8 cellular contexts compared by ENCODE assay signal in the genomic region with DNA sequence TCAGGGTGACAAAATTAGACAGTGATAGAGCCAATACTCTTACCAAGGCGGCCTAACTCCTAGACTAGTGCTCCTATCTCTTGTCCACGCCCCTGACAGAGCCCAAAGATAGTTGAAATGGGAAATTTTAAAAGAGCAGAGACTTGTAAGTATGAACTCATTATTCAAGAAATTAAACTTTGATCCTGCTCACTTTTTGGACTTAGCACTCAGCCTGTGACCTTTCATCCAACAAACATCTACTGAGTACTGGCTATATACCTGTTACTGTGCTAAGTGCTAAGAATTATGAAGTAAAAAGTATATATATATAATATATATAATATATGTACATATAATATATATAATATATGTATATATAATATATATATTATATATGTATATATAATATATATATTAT. TPM values are rescaled to one million over a fixed set of nuclear protein-coding genes. Genes with fewer than 3 reads are reported as not detected.
DNase-seq lines count a peak whose midpoint lies in the region; ATAC-seq, FAIRE-seq and TF ChIP-seq lines count a peak whose summit lies in the region.

No MANE protein-coding gene starts in this region.

- no peaks in the 10 kb centered on the region for H3K27me3 ChIP-seq in right atrium auricular region
- H3K27me3 ChIP-seq in mesendoderm (ENCODE audit: insufficient read depth, low read length, poor library complexity) = no peaks in the 10 kb centered on the region

- no peak overlapping the region for H4K5ac ChIP-seq in mesendoderm (ENCODE audit: low read length)

- intact Hi-C loops in left cardiac atrium (cut with DNase I) = no loop called here

- DNase-seq in right atrium auricular region (ENCODE audit: low spot score) (no peak), left cardiac atrium (no peak), mesendoderm (no peak), HTR-8/SVneo (ENCODE audit: insufficient read length, low spot score) (no peak), hepatic stellate cell (ENCODE audit: low spot score) (no peak), T1000 (lab: John Stamatoyannopoulos, UW) (no peak)

- H3K27me3 Mint-ChIP-seq in activated naive CD8-positive, alpha-beta T cell = no peaks in the 10 kb centered on the region

- H3K79me2 ChIP-seq in mesendoderm (ENCODE audit: control insufficient read depth, insufficient read depth, low read length) = peaks cover 6% of the 10 kb centered on the region

- H3K9me3 ChIP-seq in right atrium auricular region = no peaks in the 10 kb centered on the region

- H3K4me3 ChIP-seq in right atrium auricular region (peak overlapping the region in 1 of 2 donors; percentile 98), mesendoderm (ENCODE audit: low read length) (no peak overlapping the region)

- no peak overlapping the region for H3K23ac ChIP-seq in mesendoderm (ENCODE audit: low read length)

- H3K4me1 Mint-ChIP-seq in activated naive CD8-positive, alpha-beta T cell (ENCODE audit: low read depth) = peaks cover 35% of the 10 kb centered on the region

- no CpG with 5 or more reads among the region's 2 CpGs for WGBS in mesendoderm (ENCODE audit: extremely low coverage, insufficient coverage, low lambda C conversion rate)

- H3K4ac ChIP-seq in mesendoderm (ENCODE audit: low read depth, low read length) = no peak overlapping the region

- H3K4me1 ChIP-seq in right atrium auricular region = peaks cover 0 to 29% of the 10 kb centered on the region in 2 donors
- H3K4me1 ChIP-seq in mesendoderm (ENCODE audit: control insufficient read depth, low read depth, low read length) = peaks cover 4% of the 10 kb centered on the region

- H3K18ac ChIP-seq in mesendoderm (ENCODE audit: low read length) = no peak overlapping the region

- no peak overlapping the region for H2BK120ac ChIP-seq in mesendoderm (ENCODE audit: low read depth, low read length)

- peak overlapping the region; percentile 34 for H3K56ac ChIP-seq in mesendoderm (ENCODE audit: low read length)

- H4K8ac ChIP-seq in mesendoderm (ENCODE audit: low read depth, low read length) = no peak overlapping the region

- H3K36me3 Mint-ChIP-seq in activated naive CD8-positive, alpha-beta T cell = peaks cover 4% of the 10 kb centered on the region

- H3K9ac ChIP-seq in mesendoderm (ENCODE audit: low read length) = no peak overlapping the region

- H2BK5ac ChIP-seq in mesendoderm (ENCODE audit: low read length) = no peak overlapping the region

- H3K9me3 Mint-ChIP-seq in activated naive CD8-positive, alpha-beta T cell (ENCODE audit: low read depth) = no peaks in the 10 kb centered on the region

- ATAC-seq in left cardiac atrium (no peak), HG03108 (IDR thresholded peaks at IDR 0.05; ENCODE audit: unreplicated experiment) (no peak)

- H3K4me2 ChIP-seq in mesendoderm (ENCODE audit: low read length) = no peak overlapping the region

- H3K79me1 ChIP-seq in mesendoderm (ENCODE audit: low read length) = peaks cover 7% of the 10 kb centered on the region

- H3K27ac ChIP-seq in right atrium auricular region = peak overlapping the region; percentile 88 to 93
- H3K27ac ChIP-seq in mesendoderm (ENCODE audit: low read depth, low read length) = no peak overlapping the region

- FAIRE-seq in HTR-8/SVneo (lab: Jason Lieb, UNC) = no peak

- no peak for TF ChIP-seq CTCF in right atrium auricular region (IDR thresholded peaks at IDR 0.05)

- H3K36me3 ChIP-seq in right atrium auricular region (peaks cover 13% of the 10 kb centered on the region), mesendoderm (ENCODE audit: control insufficient read depth, insufficient read depth, low read length) (no peaks in the 10 kb centered on the region)

- peak overlapping the region; percentile 98 for H3K4me3 Mint-ChIP-seq in activated naive CD8-positive, alpha-beta T cell

- H3K27ac Mint-ChIP-seq in activated naive CD8-positive, alpha-beta T cell = peak overlapping the region; percentile 93

- H2BK15ac ChIP-seq in mesendoderm (replicated peaks; ENCODE audit: low read depth) = no peak overlapping the region

- no peak overlapping the region for H2AK5ac ChIP-seq in mesendoderm (ENCODE audit: low read length)

RNA-seq across cellular contexts. Expression of a gene that starts 1.2 kb away (rescaled TPM):
- total RNA-seq in right atrium auricular region (10 to 100 TPM in 1 of 2 donors, 1 to 10 TPM in 1; 7.8 to 10.1 TPM), left cardiac atrium (1 to 10 TPM; 7.9 to 9.3 TPM)
- 2.6 TPM for polyA plus RNA-seq in mesendoderm (2013, experiment 1 of 2)
- polyA plus RNA-seq in mesendoderm (2013, experiment 2 of 2) = 2.6 TPM

RNA-seq across cellular contexts. Expression of a gene that starts 1.5 kb away (rescaled TPM):
- 10 to 100 TPM; 11.0 to 12.9 TPM for total RNA-seq in right atrium auricular region
- 10 to 100 TPM; 18.9 to 19.5 TPM for total RNA-seq in left cardiac atrium
- polyA plus RNA-seq in mesendoderm (2013, experiment 1 of 2) = 16.0 TPM
- 15.7 TPM for polyA plus RNA-seq in mesendoderm (2013, experiment 2 of 2)
